ENCODE assay signal across 8 cellular contexts in genomic region chr1:2194319-2194897, GRCh38. TPM values are rescaled to one million over a fixed set of nuclear protein-coding genes. Genes with fewer than 3 reads are reported as not detected.
A peak's percentile ranks its signal among the peaks of the same experiment; 100 is the strongest.
DNase-seq lines count a peak whose midpoint lies in the region; ATAC-seq and TF ChIP-seq lines count a peak whose summit lies in the region.

FAAP20 (minus strand) TSS chr1:2194772; CDS start chr1:2194749, 23 bp downstream.

- H3K36me3 ChIP-seq in SJCRH30 (no peaks in the 10 kb centered on the region), ascending aorta (no peaks in the 10 kb centered on the region)

- ATAC-seq in GM19324 (IDR thresholded peaks at IDR 0.05; ENCODE audit: low FRiP score, unreplicated experiment) = peak; percentile 45
- ATAC-seq in HG03378 (IDR thresholded peaks at IDR 0.05; ENCODE audit: unreplicated experiment) = peak; percentile 21

- peaks cover 6% of the 10 kb centered on the region; the same call in 1 of the 2 replicates for H3K4me1 ChIP-seq in SJCRH30
- peaks cover 30 to 51% of the 10 kb centered on the region in 2 donors for H3K4me1 ChIP-seq in ascending aorta

- no peaks in the 10 kb centered on the region for H3K9me3 ChIP-seq in SJCRH30 (replicated peaks)
- H3K9me3 ChIP-seq in ascending aorta = no peaks in the 10 kb centered on the region

- intact Hi-C loops in ascending aorta (cut with DNase I) = loop anchor here (2.0 to 5.0 kb wide), 3 partner anchors 196 to 393 kb away; partner anchors contain the start of genes MORN1, PANK4, PRXL2B and RER1

- H3K4me3 ChIP-seq in SJCRH30 (peak within 1 kb of the TSS; percentile 68), ascending aorta (peak within 1 kb of the TSS; percentile 58 to 85), retinal pigment epithelial cell (ENCODE audit: low read length) (peak within 1 kb of the TSS; percentile 57)

- peak within 1 kb of the TSS; percentile 47 for H3K27ac ChIP-seq in SJCRH30
- H3K27ac ChIP-seq in ascending aorta = peak within 1 kb of the TSS; percentile 94 to 97

- DNase-seq in COR-L47 (lab: John Stamatoyannopoulos, UW) (peak; percentile 71), SJCRH30 (peak; percentile 67 to 81), ascending aorta (ENCODE audit: low spot score in 2 of 2) (no peak), hepatic stellate cell (ENCODE audit: low spot score) (peak; percentile 81), retinal pigment epithelial cell (ENCODE audit: low read depth) (no peak), NCI-H2029 (lab: John Stamatoyannopoulos, UW) (no peak)

- TF ChIP-seq CTCF in ascending aorta (IDR thresholded peaks at IDR 0.05) (no peak), retinal pigment epithelial cell (conservative IDR thresholded peaks at IDR 0.05; ENCODE audit: low read depth, low read length) (no peak)

- H3K27me3 ChIP-seq in SJCRH30 = no peaks in the 10 kb centered on the region; the same call in 1 of the 2 replicates
- H3K27me3 ChIP-seq in ascending aorta = no peaks in the 10 kb centered on the region

RNA-seq across cellular contexts. Expression of gene FAAP20, which starts in this region (rescaled TPM):
- total RNA-seq in SJCRH30 (2014; rRNA removed; shearing (Covaris generic)) = 58.0 and 61.7 TPM in 2 replicates
- total RNA-seq in ascending aorta = 38.3 TPM

Comparison
In these comparisons a context has a peak if more than half of its experiments do, and no peak if none do; other contexts are left out.
1. DNase-seq: peak in COR-L47 (single experiment), SJCRH30 (2 of 2) and hepatic stellate cell (single experiment); none in ascending aorta (0 of 2), retinal pigment epithelial cell (single experiment) and NCI-H2029 (single experiment).
2. Peak in every context shown above with its lines, with median percentiles within 50 percentile points of each other: H3K4me3 ChIP-seq.